Comparison of ENCODE assay signal across 8 cellular contexts in the genomic region with DNA sequence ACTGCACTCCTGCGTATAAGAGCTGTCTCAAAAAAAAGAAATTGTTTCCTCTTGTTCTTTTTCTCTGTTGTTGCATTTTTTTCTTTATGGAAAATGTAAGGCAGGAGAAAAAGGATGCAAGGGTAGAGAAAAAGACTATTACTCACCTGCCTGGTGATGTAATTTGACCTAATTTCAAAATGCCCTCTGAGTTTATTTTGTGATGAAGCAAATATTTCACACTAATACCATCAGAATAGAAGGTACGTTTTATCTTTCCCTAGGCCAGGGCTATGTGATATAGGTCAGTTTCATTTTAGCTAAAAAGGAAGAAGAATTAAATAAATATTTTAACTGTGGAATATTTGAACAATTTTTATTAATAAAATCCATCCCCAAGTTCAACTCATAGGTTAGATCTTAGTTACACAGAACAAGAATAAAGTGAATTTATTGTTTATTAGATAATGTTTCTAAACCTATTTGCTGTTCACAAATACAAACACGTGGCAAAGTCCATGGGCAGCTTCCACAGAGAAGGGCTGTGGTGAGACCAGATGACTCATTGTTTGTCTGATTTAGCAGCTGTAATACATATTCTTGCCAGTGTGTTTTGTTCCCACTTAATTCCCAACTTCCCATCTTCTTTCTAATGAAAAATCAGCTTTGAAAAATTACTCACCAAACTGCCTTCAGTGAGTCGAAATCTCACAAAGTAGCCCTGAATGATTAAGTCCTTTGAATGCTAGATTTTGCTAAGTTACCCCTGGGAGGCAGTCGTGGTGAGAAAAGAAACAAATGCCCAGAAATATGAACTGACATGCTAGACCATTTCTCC. TPM values are rescaled to one million over a fixed set of nuclear protein-coding genes. Genes with fewer than 3 reads are reported as not detected.
DNase-seq lines count a peak whose midpoint lies in the region; ATAC-seq and TF ChIP-seq lines count a peak whose summit lies in the region.
"Had no signal": no experiment of that assay in that cellular context is flagged by ENCODE, and none has a peak within 500 bp of the region (broad histone marks: within the 10 kb centered on the region; RNA-seq: fewer than 3 reads in every experiment).

No MANE protein-coding gene starts in this region.

- H3K36me3 ChIP-seq in PC-3 (ENCODE audit: low read depth, low read length), result no peaks in the 10 kb centered on the region
- H3K36me3 ChIP-seq in fibroblast of lung (ENCODE audit: control insufficient read depth, insufficient read depth, low read length), result no peaks in the 10 kb centered on the region
- H3K36me3 ChIP-seq in smooth muscle cell (ENCODE audit: low read depth), result no peaks in the 10 kb centered on the region

- H3K4me3 ChIP-seq in PC-3 (ENCODE audit: low read length) (peak overlapping the region; percentile 26; the same call in 1 of the 2 replicates), fibroblast of lung (replicated peaks in 1 of 4; ENCODE audit: control extremely low read depth in 1 of 4, insufficient read depth in 1 of 4, low read depth in 3 of 4, low read length in 4 of 4) (no peak overlapping the region), smooth muscle cell (peak overlapping the region; percentile 18)

- H3K4me1 ChIP-seq in PC-3 (ENCODE audit: insufficient read depth, low read length) (peaks cover 28% of the 10 kb centered on the region), fibroblast of lung (ENCODE audit: control insufficient read depth, extremely low read depth, insufficient read depth, low read length) (no peaks in the 10 kb centered on the region), smooth muscle cell (ENCODE audit: low read depth) (no peaks in the 10 kb centered on the region)

- BruUV-seq in PC-3 (replicated peaks; lab: Mats Ljungman, UMichigan), result no TSS peak

- intact Hi-C loops in PC-3 (cut with micrococcal nuclease), result loop anchor here (1.0 kb wide), 1 partner anchor 80 kb away; no protein-coding TSS in a partner anchor

- H3K9ac ChIP-seq in PC-3 (ENCODE audit: low read length), result no peak overlapping the region
- no peak overlapping the region for H3K9ac ChIP-seq in fibroblast of lung (ENCODE audit: insufficient read depth, low read length)
- peak overlapping the region; percentile 80 for H3K9ac ChIP-seq in smooth muscle cell (ENCODE audit: low read depth)

- no peaks in the 10 kb centered on the region for H3K79me2 ChIP-seq in PC-3 (ENCODE audit: low read length)
- no peaks in the 10 kb centered on the region for H3K79me2 ChIP-seq in fibroblast of lung (ENCODE audit: control insufficient read depth, insufficient read depth, low read length)
- H3K79me2 ChIP-seq in smooth muscle cell (ENCODE audit: low read depth), result no peaks in the 10 kb centered on the region

- ATAC-seq in PC-3, result peak; percentile 94
- ATAC-seq in GM21526 (IDR thresholded peaks at IDR 0.05; ENCODE audit: low FRiP score, unreplicated experiment), result no peak
- ATAC-seq in HG02678 (IDR thresholded peaks at IDR 0.05; ENCODE audit: unreplicated experiment), result no peak

- H3K9me2 ChIP-seq in PC-3 (replicated peaks; ENCODE audit: low read length), result no peaks in the 10 kb centered on the region

- peak; percentile 25; the same call in 1 of the 2 replicates for TF ChIP-seq CTCF in PC-3 (conservative IDR thresholded peaks at IDR 0.05; ENCODE audit: low read depth, low read length)
- no peak for TF ChIP-seq CTCF in fibroblast of lung (conservative IDR thresholded peaks at IDR 0.05 in 1 of 2, IDR thresholded peaks at IDR 0.05 in 1 of 2; ENCODE audit: low read depth in 1 of 2, low read length in 2 of 2)
- no peak for TF ChIP-seq CTCF in smooth muscle cell (IDR thresholded peaks at IDR 0.05; ENCODE audit: borderline replicate concordance, insufficient read depth, poor library complexity, severe bottlenecking)

- H3K9me3 ChIP-seq in PC-3 (ENCODE audit: low read length), result no peaks in the 10 kb centered on the region
- no peaks in the 10 kb centered on the region for H3K9me3 ChIP-seq in fibroblast of lung (ENCODE audit: control insufficient read depth, insufficient read depth, low read depth, low read length)
- no peaks in the 10 kb centered on the region for H3K9me3 ChIP-seq in smooth muscle cell (replicated peaks; ENCODE audit: low read depth)

- H2AFZ ChIP-seq in PC-3 (ENCODE audit: low read length) (no peak overlapping the region), fibroblast of lung (ENCODE audit: low read length) (no peak overlapping the region), smooth muscle cell (ENCODE audit: low read depth) (peak overlapping the region; percentile 28)

- H3K27ac ChIP-seq in PC-3 (ENCODE audit: low read length) (peak overlapping the region; percentile 57), fibroblast of lung (ENCODE audit: insufficient read depth, low read length) (no peak overlapping the region), smooth muscle cell (ENCODE audit: low read depth) (peak overlapping the region; percentile 96)

- CTCF ChIA-PET in PC-3 (lab: Charles Lee), result interaction anchor here (0.5 to 1.0 kb wide), 2 partner anchors 65 to 112 kb away, joined by 3 to 5 read pairs; no protein-coding TSS in a partner anchor

- H3K4me2 ChIP-seq in PC-3 (ENCODE audit: low read length) (peak overlapping the region; percentile 66), fibroblast of lung (ENCODE audit: extremely low read depth, insufficient read depth, low read length) (no peak overlapping the region), smooth muscle cell (peak overlapping the region; percentile 69)

- DNase-seq in H4 (ENCODE audit: low spot score), result peak; percentile 90
- peak; percentile 81 for DNase-seq in PC-3
- DNase-seq in fibroblast of lung (ENCODE audit: low read depth in 2 of 2), result peak; percentile 88 to 91
- DNase-seq in smooth muscle cell (lab: John Stamatoyannopoulos, UW; ENCODE audit: unreplicated experiment), result no peak
- no peak for DNase-seq in GOT3 (lab: John Stamatoyannopoulos, UW)
- DNase-seq: activated B cell treated with CpG ODN at 0.5 μM for 24 hours had no signal

- POLR2A ChIA-PET in PC-3 (lab: Charles Lee; ENCODE audit: unreplicated experiment), result interaction anchor here (0.6 kb wide), 1 partner anchor 242 kb away, joined by 4 read pairs; no protein-coding TSS in a partner anchor

- H3K27me3 ChIP-seq in PC-3 (ENCODE audit: low read length) (no peaks in the 10 kb centered on the region), fibroblast of lung (ENCODE audit: control insufficient read depth, insufficient read depth, low read length) (no peaks in the 10 kb centered on the region), smooth muscle cell (ENCODE audit: low read depth) (no peaks in the 10 kb centered on the region)

- H4K20me1 ChIP-seq in PC-3 (ENCODE audit: low read length) (no peaks in the 10 kb centered on the region), fibroblast of lung (ENCODE audit: control insufficient read depth, extremely low read depth, insufficient read depth, low read length) (no peaks in the 10 kb centered on the region), smooth muscle cell (ENCODE audit: low read depth) (no peaks in the 10 kb centered on the region)

- H3F3A ChIP-seq in PC-3 (ENCODE audit: low read length, unreplicated experiment) (no peaks in the 10 kb centered on the region), smooth muscle cell (ENCODE audit: low read depth) (no peaks in the 10 kb centered on the region)

- WGBS in smooth muscle cell (ENCODE audit: low lambda C conversion rate), result 29% methylated on average over 5 of the region's 5 CpGs

RNA-seq across cellular contexts. Expression of a gene that starts 52.8 kb away (rescaled TPM):
- total RNA-seq in H4 (2014; rRNA removed; shearing (Covaris generic)), result 2.2 and 4.7 TPM in 2 replicates
- 6.9 and 7.2 TPM in 2 replicates for total RNA-seq in PC-3 (2014; rRNA removed)
- 7.4 and 13.7 TPM in 2 replicates for total RNA-seq in fibroblast of lung
- polyA plus RNA-seq in fibroblast of lung, result 5.2 and 5.7 TPM in 2 replicates
- polyA plus RNA-seq in fibroblast of lung (2012), result 8.0 TPM in 2 replicates
- polyA minus RNA-seq in fibroblast of lung (ENCODE audit: low replicate concordance), result 0.15 TPM in 1 of 2 replicates, not detected in the other
- total RNA-seq in smooth muscle cell, result 9.1 and 9.4 TPM in 2 replicates
- 6.3 and 8.4 TPM in 2 replicates for polyA plus RNA-seq in smooth muscle cell

Comparison
In these comparisons a context has a peak if more than half of its experiments do, and no peak if none do; other contexts are left out.
1. DNase-seq: peak in H4 (single experiment), PC-3 (single experiment) and fibroblast of lung (2 of 2); none in smooth muscle cell (single experiment) and GOT3 (single experiment).
2. H3K4me3 ChIP-seq: peak in PC-3 (single experiment) and smooth muscle cell (single experiment); none in fibroblast of lung (0 of 4).